ENCODE assay signal across 3 cellular contexts in the genomic region with DNA sequence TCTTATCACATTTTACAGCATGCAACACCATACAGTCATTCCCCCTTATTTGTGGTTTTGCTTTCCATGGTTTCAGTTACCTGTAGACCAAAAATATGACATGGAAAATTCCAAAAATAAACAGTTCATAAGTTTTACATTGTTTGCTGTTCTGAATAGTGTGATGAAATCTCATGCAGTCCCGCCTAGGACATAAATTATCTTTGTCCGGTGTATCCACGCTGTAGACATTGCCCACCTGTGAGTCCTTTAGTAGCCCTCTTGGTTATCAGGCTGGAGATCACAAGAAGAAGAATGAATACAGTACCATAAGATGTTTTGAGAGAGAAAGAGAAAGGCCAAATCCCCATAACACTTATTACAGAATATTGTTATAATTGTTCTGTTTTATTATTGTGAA.
"Had no signal": no experiment of that assay in that cellular context is flagged by ENCODE, and none has a peak within 500 bp of the region (broad histone marks: within the 10 kb centered on the region; RNA-seq: fewer than 3 reads in every experiment).

No MANE protein-coding gene starts in this region.

- ATAC-seq: GM12878 had no signal

- DNase-seq: GDM1, GF-D8 had no signal

- H3K4me3 ChIP-seq: GM12878 had no signal
